ENCODE assay signal across 17 cellular contexts in genomic region chr3:58999134-58999778, GRCh38. TPM values are rescaled to one million over a fixed set of nuclear protein-coding genes. Genes with fewer than 3 reads are reported as not detected.
A peak's percentile ranks its signal among the peaks of the same experiment; 100 is the strongest.
DNase-seq lines count a peak whose midpoint lies in the region; ATAC-seq and TF ChIP-seq lines count a peak whose summit lies in the region.
"Had no signal": no experiment of that assay in that cellular context is flagged by ENCODE, and none has a peak within 500 bp of the region (broad histone marks: within the 10 kb centered on the region; RNA-seq: fewer than 3 reads in every experiment).

No MANE protein-coding gene starts in this region.

- no peak for TF ChIP-seq CTCF in IMR-90 (conservative IDR thresholded peaks at IDR 0.05; ENCODE audit: low read depth, low read length)
- TF ChIP-seq CTCF in fibroblast of pulmonary artery (IDR thresholded peaks at IDR 0.05; ENCODE audit: low read length, missing control alignments), result no peak

- H4K5ac ChIP-seq in IMR-90 (ENCODE audit: low read depth, low read length), result peak overlapping the region; percentile 88

- no CpG with 5 or more reads among the region's 2 CpGs for WGBS in IMR-90 (ENCODE audit: extremely low coverage in 2 of 2, insufficient read length in 1 of 2), 2 experiments

- peaks cover 10% of the 10 kb centered on the region for H3K4me1 ChIP-seq in IMR-90 (ENCODE audit: control insufficient read depth, insufficient read depth, low read length)
- peaks cover 23% of the 10 kb centered on the region for H3K4me1 ChIP-seq in skeletal muscle satellite cell (ENCODE audit: control insufficient read depth, insufficient read depth, low read length)
- H3K4me1 ChIP-seq: colonic mucosa, prostate gland had no signal

- CTCF ChIA-PET in IMR-90 (lab: Yijun Ruan, JAX), result interaction anchor here (3.0 kb wide), 1 partner anchor 53 kb away, joined by 12 read pairs; no protein-coding TSS in a partner anchor

- in situ Hi-C loops in IMR-90 (cut with MboI; ENCODE audit: low sequenced_read_pairs), result loop anchor here (10.0 to 25.0 kb wide), 4 partner anchors 206 to 813 kb away; no protein-coding TSS in a partner anchor

- H2BK20ac ChIP-seq in IMR-90 (ENCODE audit: low read depth, low read length), result peak overlapping the region; percentile 99

- no peaks in the 10 kb centered on the region for H4K20me1 ChIP-seq in IMR-90 (ENCODE audit: insufficient read depth, low read length)
- H4K20me1 ChIP-seq: BLaER1 had no signal

- BruUV-seq in IMR-90 (replicated peaks; lab: Mats Ljungman, UMichigan), result no TSS peak

- H2AFZ ChIP-seq in IMR-90 (replicated peaks; ENCODE audit: low read length, poor library complexity), result peak overlapping the region; percentile 47

- intact Hi-C loops in IMR-90 (cut with micrococcal nuclease), result loop anchor here (5.0 to 10.0 kb wide), 2 partner anchors 198 to 426 kb away; no protein-coding TSS in a partner anchor

- TF ChIP-seq RAD21 in IMR-90 (IDR thresholded peaks at IDR 0.05; ENCODE audit: low read length), result no peak

- peak overlapping the region; percentile 96 for H3K14ac ChIP-seq in IMR-90 (replicated peaks; ENCODE audit: low read depth, low read length)

- H3K9ac ChIP-seq in IMR-90 (ENCODE audit: low read depth, low read length), result peak overlapping the region; percentile 27; the same call in 1 of the 2 replicates
- H3K9ac ChIP-seq in skeletal muscle satellite cell (ENCODE audit: low read depth, low read length), result peak overlapping the region; percentile 44
- H3K9ac ChIP-seq: BLaER1 had no signal

- peak overlapping the region; percentile 79; the same call in 2 of the 3 replicates for H2BK15ac ChIP-seq in IMR-90 (ENCODE audit: low read depth, low read length)

- POLR2A ChIA-PET in IMR-90 (lab: Charles Lee; ENCODE audit: unreplicated experiment), result no interaction called here

- peak overlapping the region; percentile 68 to 86 for H4K8ac ChIP-seq in IMR-90 (ENCODE audit: low read depth in 2 of 2, low read length in 2 of 2)

- TF ChIP-seq POLR2A in IMR-90 (IDR thresholded peaks at IDR 0.05; ENCODE audit: low read depth, low read length), result no peak

- no peak overlapping the region for H3K4me2 ChIP-seq in IMR-90 (ENCODE audit: low read depth, low read length)
- peak overlapping the region; percentile 25 for H3K4me2 ChIP-seq in skeletal muscle satellite cell (ENCODE audit: low read length)
- H3K4me2 ChIP-seq: BLaER1 had no signal

- H2AK9ac ChIP-seq in IMR-90 (replicated peaks; ENCODE audit: low read depth, low read length, poor library complexity), result peak overlapping the region; percentile 32

- peak overlapping the region; percentile 40 for H3K27ac ChIP-seq in IMR-90 (ENCODE audit: insufficient read depth, low read length)
- H3K27ac ChIP-seq: BLaER1, colonic mucosa, prostate gland had no signal

- H3K79me1 ChIP-seq in IMR-90 (ENCODE audit: low read depth in 1 of 2, low read length in 2 of 2), result no peaks in the 10 kb centered on the region

- no peaks in the 10 kb centered on the region for H3K9me3 ChIP-seq in IMR-90 (ENCODE audit: control insufficient read depth, insufficient read depth, low read length)
- no peaks in the 10 kb centered on the region for H3K9me3 ChIP-seq in skeletal muscle satellite cell (replicated peaks; ENCODE audit: low read length)
- H3K9me3 ChIP-seq: colonic mucosa, prostate gland had no signal

- H4K91ac ChIP-seq in IMR-90 (ENCODE audit: insufficient read depth, low read depth, low read length), result peak overlapping the region; percentile 96

- DNase-seq in IMR-90 (peak; percentile 33), amniotic epithelial cell (ENCODE audit: low read depth) (peak; percentile 61), fibroblast of pulmonary artery (ENCODE audit: low read depth) (peak; percentile 15), HPDE6-E6E7 (ENCODE audit: extremely low spot score) (no peak), middle frontal gyrus (ENCODE audit: extremely low spot score, low spot score) (no peak)
- DNase-seq: activated CD4-positive, alpha-beta T cell treated with anti-CD3 and anti-CD28 coated beads, Interleukin-2, amount 10 ng/mL, durations not matched to agents 7 days and 5 days; colonic mucosa; GDM1; glutamatergic neuron; natural killer cell; NCI-H2227 treated with DMSO at 0.1 percent for 48 hours had no signal

- H3K23ac ChIP-seq in IMR-90 (ENCODE audit: low read depth, low read length), result peak overlapping the region; percentile 89

- H3K4ac ChIP-seq in IMR-90 (ENCODE audit: low read depth, low read length), result peak overlapping the region; percentile 91

- H2AK5ac ChIP-seq in IMR-90 (ENCODE audit: low read depth, low read length), result peak overlapping the region; percentile 85

- H2BK5ac ChIP-seq in IMR-90 (ENCODE audit: low read depth, low read length, poor library complexity, severe bottlenecking), result peak overlapping the region; percentile 96

- peak overlapping the region; percentile 98 for H2BK120ac ChIP-seq in IMR-90 (ENCODE audit: low read depth, low read length)

- no peak for ATAC-seq in IMR-90 (ENCODE audit: low read depth)
- no peak for ATAC-seq in HG02678 (IDR thresholded peaks at IDR 0.05; ENCODE audit: unreplicated experiment)
- no peak for ATAC-seq in HG02938 (IDR thresholded peaks at IDR 0.05; ENCODE audit: unreplicated experiment)
- ATAC-seq: natural killer cell had no signal

- peak overlapping the region; percentile 97 for H3K18ac ChIP-seq in IMR-90 (ENCODE audit: low read depth, low read length)

- no peaks in the 10 kb centered on the region for H3K36me3 ChIP-seq in IMR-90 (ENCODE audit: control insufficient read depth, insufficient read depth, low read length)
- no peaks in the 10 kb centered on the region for H3K36me3 ChIP-seq in skeletal muscle satellite cell (ENCODE audit: insufficient read depth, low read length)
- H3K36me3 ChIP-seq: colonic mucosa, prostate gland had no signal

- H3K27me3 ChIP-seq in IMR-90 (ENCODE audit: control insufficient read depth, insufficient read depth, low read length) (no peaks in the 10 kb centered on the region), skeletal muscle satellite cell (ENCODE audit: control insufficient read depth, insufficient read depth, low read length) (no peaks in the 10 kb centered on the region)
- H3K27me3 ChIP-seq: BLaER1, colonic mucosa had no signal

- dilution Hi-C loops in IMR-90 (cut with HindIII; ENCODE audit: low sequenced_read_pairs, unreplicated experiment), result no loop called here

- peak overlapping the region; percentile 81 for H3K56ac ChIP-seq in IMR-90 (ENCODE audit: extremely low read depth, insufficient read depth, low read length)

- H3K4me3 ChIP-seq in IMR-90 (ENCODE audit: insufficient read depth, low read depth, low read length), result no peak overlapping the region
- no peak overlapping the region for H3K4me3 ChIP-seq in fibroblast of pulmonary artery (replicated peaks; ENCODE audit: low read depth, low read length)
- no peak overlapping the region for H3K4me3 ChIP-seq in skeletal muscle satellite cell (ENCODE audit: low read length)
- H3K4me3 ChIP-seq: BLaER1, colonic mucosa, lung, prostate gland had no signal

- peaks cover 9% of the 10 kb centered on the region; the same call in 1 of the 2 replicates for H3K9me1 ChIP-seq in IMR-90 (ENCODE audit: insufficient read depth, low read length)

TF ChIP-seq in IMR-90, 13 proteins besides CTCF, POLR2A, EP300 and RAD21:
- TF ChIP-seq CEBPB (IDR thresholded peaks at IDR 0.05; ENCODE audit: low read depth, low read length) (peak; percentile 74), RCOR1 (IDR thresholded peaks at IDR 0.05; ENCODE audit: insufficient replicate concordance, low read length) (no peak), SMC3 (IDR thresholded peaks at IDR 0.05; ENCODE audit: low read depth, low read length) (no peak), CHD1 (IDR thresholded peaks at IDR 0.05; ENCODE audit: low read depth, low read length) (no peak)

RNA-seq across cellular contexts. Expression of gene CFAP20DC, which starts 50.6 kb away (rescaled TPM):
- 1.6 and 2.8 TPM in 2 replicates for total RNA-seq in IMR-90 (2012; rRNA removed)
- 0.96 and 1.2 TPM in 2 replicates for polyA plus RNA-seq in IMR-90 (2012; rRNA removed)
- polyA plus RNA-seq in IMR-90 (2012; cell fraction: cytosol; rRNA removed), result 0.32 and 0.40 TPM in 2 replicates
- polyA plus RNA-seq in IMR-90 (2012; cell fraction: nucleus; rRNA removed; ENCODE audit: low replicate concordance), result 0.33 and 1.8 TPM in 2 replicates
- 5.7 and 8.4 TPM in 2 replicates for total RNA-seq in skeletal muscle satellite cell (2012; rRNA removed)

Comparison
In these comparisons a context has a peak if more than half of its experiments do, and no peak if none do; other contexts are left out.
1. DNase-seq: peak in IMR-90 (single experiment), amniotic epithelial cell (single experiment) and fibroblast of pulmonary artery (single experiment); none in HPDE6-E6E7 (single experiment) and middle frontal gyrus (single experiment).